ENCODE assay signal across 17 cellular contexts in genomic region chrX:148070504-148070877, GRCh38.
A peak's percentile ranks its signal among the peaks of the same experiment; 100 is the strongest.
DNase-seq lines count a peak whose midpoint lies in the region; ATAC-seq and TF ChIP-seq lines count a peak whose summit lies in the region.
"Had no signal": no experiment of that assay in that cellular context is flagged by ENCODE, and none has a peak within 500 bp of the region (broad histone marks: within the 10 kb centered on the region; RNA-seq: fewer than 3 reads in every experiment).

No MANE protein-coding gene starts in this region.

- peaks cover 1% of the 10 kb centered on the region for H3K27me3 Mint-ChIP-seq in chondrocyte (ENCODE audit: low read depth)
- H3K27me3 Mint-ChIP-seq in neural progenitor cell (ENCODE audit: insufficient read depth, low read depth) = peaks cover 2% of the 10 kb centered on the region

- H3K4me3 ChIP-seq in NB4 (ENCODE audit: low read depth, low read length) = no peak overlapping the region
- H3K4me3 ChIP-seq in neural progenitor cell = no peak overlapping the region
- H3K4me3 ChIP-seq: BLaER1, SJSA1 had no signal

- H3K4me1 ChIP-seq in neural progenitor cell = no peaks in the 10 kb centered on the region
- H3K4me1 ChIP-seq: BLaER1, SJSA1 had no signal

- H3K9me3 Mint-ChIP-seq in chondrocyte (ENCODE audit: low read depth) (peaks cover 20% of the 10 kb centered on the region), neural progenitor cell (peaks cover 5% of the 10 kb centered on the region)
- H3K9me3 Mint-ChIP-seq: CD8-positive, alpha-beta T cell had no signal

- TF ChIP-seq CTCF in NB4 (IDR thresholded peaks at IDR 0.05; ENCODE audit: low read depth, low read length) = no peak
- TF ChIP-seq CTCF in chondrocyte (IDR thresholded peaks at IDR 0.05) = peak; percentile 42
- TF ChIP-seq CTCF in neural progenitor cell (IDR thresholded peaks at IDR 0.05) = peak; percentile 34

- H3K9me3 ChIP-seq in neural progenitor cell (ENCODE audit: low read depth) = no peaks in the 10 kb centered on the region
- H3K9me3 ChIP-seq: SJSA1 had no signal

- H3K27ac ChIP-seq in neural progenitor cell = no peak overlapping the region
- H3K27ac ChIP-seq: BLaER1, SJSA1 had no signal

- DNase-seq in NCI-H524 treated with DMSO at 0.1 percent for 48 hours (lab: John Stamatoyannopoulos, UW) (peak; percentile 17), NCI-H524 (lab: John Stamatoyannopoulos, UW) (no peak), NB4 (ENCODE audit: low read depth) (peak; percentile 2), chondrocyte (ENCODE audit: low spot score) (no peak), neural progenitor cell (ENCODE audit: low spot score) (no peak), T1000 (lab: John Stamatoyannopoulos, UW) (no peak)
- DNase-seq: CD8-positive, alpha-beta T cell; DMS79 treated with DMSO at 0.1 percent for 48 hours; GOT3; HFFc6; NCI-H146; NCI-H345; NCI-H69 had no signal

- ATAC-seq in HG03457 (IDR thresholded peaks at IDR 0.05; ENCODE audit: unreplicated experiment) = no peak
- ATAC-seq: CD8-positive, alpha-beta T cell had no signal

- H3K27ac Mint-ChIP-seq in chondrocyte (ENCODE audit: unreplicated experiment) (no peak overlapping the region), neural progenitor cell (no peak overlapping the region)
- H3K27ac Mint-ChIP-seq: CD8-positive, alpha-beta T cell; HFFc6; IgD-negative memory B cell had no signal

- H3K4me1 Mint-ChIP-seq in chondrocyte (ENCODE audit: low read depth) (no peaks in the 10 kb centered on the region), neural progenitor cell (no peaks in the 10 kb centered on the region)

- H3K36me3 Mint-ChIP-seq in chondrocyte (ENCODE audit: low read depth) = no peaks in the 10 kb centered on the region
- no peaks in the 10 kb centered on the region for H3K36me3 Mint-ChIP-seq in neural progenitor cell
- H3K36me3 Mint-ChIP-seq: CD8-positive, alpha-beta T cell had no signal

- H4K20me1 ChIP-seq in neural progenitor cell (ENCODE audit: low read depth) = no peaks in the 10 kb centered on the region
- H4K20me1 ChIP-seq: BLaER1 had no signal

- no peak overlapping the region for H2AFZ ChIP-seq in neural progenitor cell (replicated peaks)

- no peaks in the 10 kb centered on the region for H3F3A ChIP-seq in neural progenitor cell (ENCODE audit: low read depth)

- H3K9ac ChIP-seq in neural progenitor cell = no peak overlapping the region
- H3K9ac ChIP-seq: BLaER1 had no signal

- H3K79me2 ChIP-seq in neural progenitor cell (ENCODE audit: low read depth) = no peaks in the 10 kb centered on the region

- H3K27me3 ChIP-seq in neural progenitor cell = no peaks in the 10 kb centered on the region
- H3K27me3 ChIP-seq: BLaER1, SJSA1 had no signal

- H3K4me2 ChIP-seq in neural progenitor cell = no peak overlapping the region
- H3K4me2 ChIP-seq: BLaER1 had no signal

- no peaks in the 10 kb centered on the region for H3K36me3 ChIP-seq in neural progenitor cell
- H3K36me3 ChIP-seq: BLaER1, SJSA1 had no signal

- no peak for TF ChIP-seq POLR2A in NB4 (IDR thresholded peaks at IDR 0.05; ENCODE audit: extremely low read depth, insufficient read length)

- H3K4me3 Mint-ChIP-seq in chondrocyte (ENCODE audit: unreplicated experiment) (no peak overlapping the region), neural progenitor cell (no peak overlapping the region)
- H3K4me3 Mint-ChIP-seq: CD8-positive, alpha-beta T cell; HFFc6; IgD-negative memory B cell had no signal

Comparison
In these comparisons a context has a peak if more than half of its experiments do, and no peak if none do; other contexts are left out.
1. DNase-seq: peak in NCI-H524 treated with DMSO at 0.1 percent for 48 hours (single experiment) and NB4 (single experiment); none in NCI-H524 (0 of 2), chondrocyte (single experiment), neural progenitor cell (single experiment) and T1000 (single experiment).